Comparison of ENCODE assay signal across 1 cellular context in the genomic region with DNA sequence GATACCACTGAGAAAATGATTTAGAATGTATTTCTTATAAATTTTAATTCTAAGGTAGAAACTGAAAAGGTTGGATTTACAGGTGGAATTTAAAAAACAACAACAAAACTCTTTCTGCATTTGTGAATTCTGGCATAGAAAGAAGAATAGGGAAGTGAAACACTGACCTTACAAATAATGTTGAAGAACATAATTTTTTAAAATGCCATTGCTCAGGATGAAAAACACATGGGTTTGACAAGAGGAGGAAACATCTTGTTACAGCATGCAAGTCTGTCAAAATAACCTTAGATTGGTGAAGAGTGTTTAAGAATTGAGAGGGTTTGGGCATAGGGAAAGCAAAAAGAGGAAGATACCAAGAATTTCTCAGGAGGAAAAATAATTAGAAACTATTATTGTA.
A peak's percentile ranks its signal among the peaks of the same experiment; 100 is the strongest.
TF ChIP-seq lines count a peak whose summit lies in the region.

No MANE protein-coding gene starts in this region.

TF ChIP-seq in GM12878, 131 proteins besides CTCF, POLR2A, EP300 and RAD21 (continued from another document):
- TF ChIP-seq, protein P1, sequence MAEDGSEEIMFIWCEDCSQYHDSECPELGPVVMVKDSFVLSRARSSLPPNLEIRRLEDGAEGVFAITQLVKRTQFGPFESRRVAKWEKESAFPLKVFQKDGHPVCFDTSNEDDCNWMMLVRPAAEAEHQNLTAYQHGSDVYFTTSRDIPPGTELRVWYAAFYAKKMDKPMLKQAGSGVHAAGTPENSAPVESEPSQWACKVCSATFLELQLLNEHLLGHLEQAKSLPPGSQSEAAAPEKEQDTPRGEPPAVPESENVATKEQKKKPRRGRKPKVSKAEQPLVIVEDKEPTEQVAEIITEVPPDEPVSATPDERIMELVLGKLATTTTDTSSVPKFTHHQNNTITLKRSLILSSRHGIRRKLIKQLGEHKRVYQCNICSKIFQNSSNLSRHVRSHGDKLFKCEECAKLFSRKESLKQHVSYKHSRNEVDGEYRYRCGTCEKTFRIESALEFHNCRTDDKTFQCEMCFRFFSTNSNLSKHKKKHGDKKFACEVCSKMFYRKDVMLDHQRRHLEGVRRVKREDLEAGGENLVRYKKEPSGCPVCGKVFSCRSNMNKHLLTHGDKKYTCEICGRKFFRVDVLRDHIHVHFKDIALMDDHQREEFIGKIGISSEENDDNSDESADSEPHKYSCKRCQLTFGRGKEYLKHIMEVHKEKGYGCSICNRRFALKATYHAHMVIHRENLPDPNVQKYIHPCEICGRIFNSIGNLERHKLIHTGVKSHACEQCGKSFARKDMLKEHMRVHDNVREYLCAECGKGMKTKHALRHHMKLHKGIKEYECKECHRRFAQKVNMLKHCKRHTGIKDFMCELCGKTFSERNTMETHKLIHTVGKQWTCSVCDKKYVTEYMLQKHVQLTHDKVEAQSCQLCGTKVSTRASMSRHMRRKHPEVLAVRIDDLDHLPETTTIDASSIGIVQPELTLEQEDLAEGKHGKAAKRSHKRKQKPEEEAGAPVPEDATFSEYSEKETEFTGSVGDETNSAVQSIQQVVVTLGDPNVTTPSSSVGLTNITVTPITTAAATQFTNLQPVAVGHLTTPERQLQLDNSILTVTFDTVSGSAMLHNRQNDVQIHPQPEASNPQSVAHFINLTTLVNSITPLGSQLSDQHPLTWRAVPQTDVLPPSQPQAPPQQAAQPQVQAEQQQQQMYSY (CRISPR knock-in tag; IDR thresholded peaks at IDR 0.05) = no peak
- TF ChIP-seq HDGF (IDR thresholded peaks at IDR 0.05) = no peak
- TF ChIP-seq, protein P2, sequence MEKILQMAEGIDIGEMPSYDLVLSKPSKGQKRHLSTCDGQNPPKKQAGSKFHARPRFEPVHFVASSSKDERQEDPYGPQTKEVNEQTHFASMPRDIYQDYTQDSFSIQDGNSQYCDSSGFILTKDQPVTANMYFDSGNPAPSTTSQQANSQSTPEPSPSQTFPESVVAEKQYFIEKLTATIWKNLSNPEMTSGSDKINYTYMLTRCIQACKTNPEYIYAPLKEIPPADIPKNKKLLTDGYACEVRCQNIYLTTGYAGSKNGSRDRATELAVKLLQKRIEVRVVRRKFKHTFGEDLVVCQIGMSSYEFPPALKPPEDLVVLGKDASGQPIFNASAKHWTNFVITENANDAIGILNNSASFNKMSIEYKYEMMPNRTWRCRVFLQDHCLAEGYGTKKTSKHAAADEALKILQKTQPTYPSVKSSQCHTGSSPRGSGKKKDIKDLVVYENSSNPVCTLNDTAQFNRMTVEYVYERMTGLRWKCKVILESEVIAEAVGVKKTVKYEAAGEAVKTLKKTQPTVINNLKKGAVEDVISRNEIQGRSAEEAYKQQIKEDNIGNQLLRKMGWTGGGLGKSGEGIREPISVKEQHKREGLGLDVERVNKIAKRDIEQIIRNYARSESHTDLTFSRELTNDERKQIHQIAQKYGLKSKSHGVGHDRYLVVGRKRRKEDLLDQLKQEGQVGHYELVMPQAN (conservative IDR thresholded peaks at IDR 0.05) = no peak
- no peak for TF ChIP-seq HCFC1 (IDR thresholded peaks at IDR 0.05; ENCODE audit: low read length)
- TF ChIP-seq CREB1 (IDR thresholded peaks at IDR 0.05; ENCODE audit: low read depth) = 0 out of 2 replicates have a peak, but pooled peaks have one; percentile 2
- TF ChIP-seq RUNX3 (IDR thresholded peaks at IDR 0.05; ENCODE audit: low read length) = no peak; the same call in 1 of the 2 replicates
- no peak for TF ChIP-seq CHD1 (IDR thresholded peaks at IDR 0.05; ENCODE audit: low read depth, low read length)
- TF ChIP-seq FOXM1 (IDR thresholded peaks at IDR 0.05; ENCODE audit: low read depth, low read length) = peak; percentile 32; the same call in 1 of the 2 replicates
- no peak for TF ChIP-seq KDM1A (IDR thresholded peaks at IDR 0.05; ENCODE audit: borderline replicate concordance)
- no peak for TF ChIP-seq CREM (IDR thresholded peaks at IDR 0.05; ENCODE audit: low read depth)
- no peak for TF ChIP-seq SIN3A (IDR thresholded peaks at IDR 0.05; ENCODE audit: low read depth, low read length)
- no peak for TF ChIP-seq STAT3 (IDR thresholded peaks at IDR 0.05; ENCODE audit: low read depth, low read length)
- TF ChIP-seq, protein P3, sequence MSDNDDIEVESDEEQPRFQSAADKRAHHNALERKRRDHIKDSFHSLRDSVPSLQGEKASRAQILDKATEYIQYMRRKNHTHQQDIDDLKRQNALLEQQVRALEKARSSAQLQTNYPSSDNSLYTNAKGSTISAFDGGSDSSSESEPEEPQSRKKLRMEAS (IDR thresholded peaks at IDR 0.05; ENCODE audit: low read depth, low read length) = no peak
- TF ChIP-seq RELB (IDR thresholded peaks at IDR 0.05; ENCODE audit: low read depth) = no peak
- TF ChIP-seq SP1 (IDR thresholded peaks at IDR 0.05; ENCODE audit: low read depth, low read length) = no peak
- TF ChIP-seq RFX5 (IDR thresholded peaks at IDR 0.05; ENCODE audit: low read depth, low read length) = no peak
- no peak for TF ChIP-seq HDAC6 (IDR thresholded peaks at IDR 0.05; ENCODE audit: unreplicated experiment)
- no peak for TF ChIP-seq POLR2AphosphoS5 (IDR thresholded peaks at IDR 0.05; ENCODE audit: low read length)
- TF ChIP-seq SUPT20H (IDR thresholded peaks at IDR 0.05; ENCODE audit: borderline replicate concordance, control insufficient read depth, low read depth, low read length) = no peak
- TF ChIP-seq BHLHE40 (IDR thresholded peaks at IDR 0.05; ENCODE audit: borderline replicate concordance in 1 of 2, low read depth in 2 of 2, low read length in 1 of 2) = no peak
- no peak for TF ChIP-seq YY1 (IDR thresholded peaks at IDR 0.05; ENCODE audit: low read depth, low read length)
- TF ChIP-seq, protein P4, sequence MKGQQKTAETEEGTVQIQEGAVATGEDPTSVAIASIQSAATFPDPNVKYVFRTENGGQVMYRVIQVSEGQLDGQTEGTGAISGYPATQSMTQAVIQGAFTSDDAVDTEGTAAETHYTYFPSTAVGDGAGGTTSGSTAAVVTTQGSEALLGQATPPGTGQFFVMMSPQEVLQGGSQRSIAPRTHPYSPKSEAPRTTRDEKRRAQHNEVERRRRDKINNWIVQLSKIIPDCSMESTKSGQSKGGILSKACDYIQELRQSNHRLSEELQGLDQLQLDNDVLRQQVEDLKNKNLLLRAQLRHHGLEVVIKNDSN (IDR thresholded peaks at IDR 0.05; ENCODE audit: borderline replicate concordance, extremely low read length, insufficient read depth, low read depth, low read length) = no peak
- peak; percentile 25; the same call in 1 of the 2 replicates for TF ChIP-seq JUNB (IDR thresholded peaks at IDR 0.05)
- peak; percentile 72 for TF ChIP-seq NFIC (IDR thresholded peaks at IDR 0.05; ENCODE audit: low read depth, low read length)
- no peak for TF ChIP-seq SREBF2 (IDR thresholded peaks at IDR 0.05; ENCODE audit: low read length)
- peak; percentile 93 for TF ChIP-seq SPI1 (IDR thresholded peaks at IDR 0.05; ENCODE audit: borderline replicate concordance, insufficient read depth, low read depth, low read length)
- no peak for TF ChIP-seq BCLAF1 (IDR thresholded peaks at IDR 0.05)
- TF ChIP-seq POLR2AphosphoS2 (IDR thresholded peaks at IDR 0.05; ENCODE audit: low read depth, low read length) = no peak
- TF ChIP-seq MXI1 (IDR thresholded peaks at IDR 0.05; ENCODE audit: low read depth, low read length) = peak; percentile 70; the same call in 1 of the 2 replicates
- TF ChIP-seq SIX5 (IDR thresholded peaks at IDR 0.05; ENCODE audit: low read depth, low read length, severe bottlenecking) = no peak
- no peak for TF ChIP-seq MEF2A (IDR thresholded peaks at IDR 0.05; ENCODE audit: insufficient read depth, low read depth, low read length)
- no peak for TF ChIP-seq MYC (IDR thresholded peaks at IDR 0.05; ENCODE audit: insufficient read depth, insufficient read length, insufficient replicate concordance, low read length, severe bottlenecking)
- peak; percentile 8 for TF ChIP-seq PBX3 (IDR thresholded peaks at IDR 0.05; ENCODE audit: insufficient replicate concordance, low read depth, low read length)
- TF ChIP-seq, protein P5, sequence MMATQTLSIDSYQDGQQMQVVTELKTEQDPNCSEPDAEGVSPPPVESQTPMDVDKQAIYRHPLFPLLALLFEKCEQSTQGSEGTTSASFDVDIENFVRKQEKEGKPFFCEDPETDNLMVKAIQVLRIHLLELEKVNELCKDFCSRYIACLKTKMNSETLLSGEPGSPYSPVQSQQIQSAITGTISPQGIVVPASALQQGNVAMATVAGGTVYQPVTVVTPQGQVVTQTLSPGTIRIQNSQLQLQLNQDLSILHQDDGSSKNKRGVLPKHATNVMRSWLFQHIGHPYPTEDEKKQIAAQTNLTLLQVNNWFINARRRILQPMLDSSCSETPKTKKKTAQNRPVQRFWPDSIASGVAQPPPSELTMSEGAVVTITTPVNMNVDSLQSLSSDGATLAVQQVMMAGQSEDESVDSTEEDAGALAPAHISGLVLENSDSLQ (IDR thresholded peaks at IDR 0.05) = peak; percentile 52
- peak in 1 of 2 experiments; percentile 49; a peak in 1 of 4 replicates for TF ChIP-seq IKZF2 (IDR thresholded peaks at IDR 0.05)
- TF ChIP-seq STAT1 (conservative IDR thresholded peaks at IDR 0.05) = no peak
- no peak for TF ChIP-seq EGR1 (IDR thresholded peaks at IDR 0.05; ENCODE audit: borderline replicate concordance in 1 of 2, low read depth in 2 of 2, low read length in 2 of 2)
- TF ChIP-seq POU2F2 (IDR thresholded peaks at IDR 0.05; ENCODE audit: borderline replicate concordance, low read depth, low read length) = no peak
